Comparison of ENCODE assay signal across 18 cellular contexts in the genomic region with DNA sequence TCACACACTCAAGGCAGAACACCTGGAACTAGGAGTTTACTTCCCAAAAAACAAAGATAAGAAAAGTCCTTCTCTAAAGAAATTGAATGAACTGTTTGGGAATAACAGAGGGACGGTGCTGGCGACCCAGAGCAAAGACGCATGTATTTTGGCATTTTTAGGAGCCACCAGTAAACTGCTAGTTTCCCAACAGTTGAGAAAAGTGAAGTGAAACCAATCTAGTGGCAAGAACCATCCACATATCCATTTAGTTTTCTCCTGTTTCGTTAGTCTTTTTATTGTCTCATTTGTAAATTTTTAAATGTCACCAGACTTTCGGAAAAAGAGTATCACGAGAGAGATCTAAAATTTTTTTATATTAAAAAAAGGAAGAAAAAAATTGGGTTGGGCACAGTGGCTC. TPM values are rescaled to one million over a fixed set of nuclear protein-coding genes. Genes with fewer than 3 reads are reported as not detected.
"Had no signal": no experiment of that assay in that cellular context is flagged by ENCODE, and none has a peak within 500 bp of the region (broad histone marks: within the 10 kb centered on the region; RNA-seq: fewer than 3 reads in every experiment).

No MANE protein-coding gene starts in this region.

- H3K4me1 Mint-ChIP-seq: neural progenitor cell had no signal

- H3K4me3 Mint-ChIP-seq: natural killer cell treated with Interleukin-12 subunit alpha and Interleukin-12 subunit beta and Interleukin-15 and Interleukin-18, amount 100 ng/mL, for 72 hours; neural progenitor cell; type B pancreatic cell had no signal

- H3K27ac Mint-ChIP-seq: natural killer cell treated with Interleukin-12 subunit alpha and Interleukin-12 subunit beta and Interleukin-15 and Interleukin-18, amount 100 ng/mL, for 72 hours; neural progenitor cell; progenitor cell of endocrine pancreas; type B pancreatic cell had no signal

- H3K9me3 Mint-ChIP-seq: natural killer cell treated with Interleukin-12 subunit alpha and Interleukin-12 subunit beta and Interleukin-15 and Interleukin-18, amount 100 ng/mL, for 72 hours; neural progenitor cell had no signal

- DNase-seq: dorsolateral prefrontal cortex; effector CD8-positive, alpha-beta T cell; foreskin melanocyte; head of caudate nucleus; left colon; left ventricle myocardium superior; mesenchymal stem cell; midbrain; occipital lobe; pancreas; right cardiac atrium; stimulated activated CD4-positive, alpha-beta T cell treated with anti-CD3 and anti-CD28 coated beads, Interleukin-2, amount 100 ng/mL, for 48 hours; stimulated activated naive CD4-positive, alpha-beta T cell treated with Interleukin-2 at 50 U/mL for 16 hours; thyroid gland had no signal

- H3K27me3 Mint-ChIP-seq: natural killer cell treated with Interleukin-12 subunit alpha and Interleukin-12 subunit beta and Interleukin-15 and Interleukin-18, amount 100 ng/mL, for 72 hours; progenitor cell of endocrine pancreas; type B pancreatic cell had no signal

RNA-seq across cellular contexts. Expression of gene CLCA2, which starts 58.1 kb away (rescaled TPM):
- polyA plus RNA-seq: pancreas, right cardiac atrium had no signal
